In the genomic region with DNA sequence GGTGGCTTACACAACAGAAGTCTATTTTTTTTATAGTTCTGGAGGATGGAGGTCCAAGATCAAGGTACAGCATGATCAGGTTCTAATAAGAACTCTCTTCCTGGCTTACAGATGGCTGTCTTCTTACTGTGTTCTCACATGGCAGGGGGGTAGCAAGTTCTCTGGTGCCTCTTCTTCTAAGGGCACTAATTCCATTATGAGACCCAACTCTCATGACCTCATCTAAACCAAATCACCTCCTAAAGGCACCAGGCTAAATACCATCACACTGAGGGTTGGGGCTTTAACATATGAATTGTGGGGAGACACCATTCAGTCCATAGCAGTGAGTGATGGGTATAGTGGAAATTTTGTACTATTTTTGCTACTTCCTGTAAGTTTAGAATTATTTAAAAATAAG, we compare ENCODE assay signal across 21 cellular contexts.
A peak's percentile ranks its signal among the peaks of the same experiment; 100 is the strongest.
DNase-seq lines count a peak whose midpoint lies in the region; ATAC-seq and TF ChIP-seq lines count a peak whose summit lies in the region.
"Had no signal": no experiment of that assay in that cellular context is flagged by ENCODE, and none has a peak within 500 bp of the region (broad histone marks: within the 10 kb centered on the region; RNA-seq: fewer than 3 reads in every experiment).

No MANE protein-coding gene starts in this region.

- ATAC-seq in HG02973 (IDR thresholded peaks at IDR 0.05; ENCODE audit: unreplicated experiment) = no peak
- ATAC-seq in mucosa of descending colon = no peak
- ATAC-seq in HG03378 (IDR thresholded peaks at IDR 0.05; ENCODE audit: unreplicated experiment) = no peak
- ATAC-seq: GM23338 had no signal

- H3K9me3 ChIP-seq in ascending aorta (no peaks in the 10 kb centered on the region), skeletal muscle satellite cell (replicated peaks; ENCODE audit: low read length) (no peaks in the 10 kb centered on the region), mucosa of descending colon (no peaks in the 10 kb centered on the region)
- H3K9me3 ChIP-seq: A549, BE2C, HAP-1, SJSA1 had no signal

- DNase-seq in HFFc6 (no peak), ascending aorta (ENCODE audit: low spot score in 2 of 2) (no peak), lung microvascular endothelial cell (ENCODE audit: low read depth in 2 of 2) (peak; percentile 27 to 74), mucosa of descending colon (no peak), COLO829 (ENCODE audit: low spot score) (no peak)
- DNase-seq: DMS79, Karpas-422, NCI-H1417, NCI-H1694 treated with DMSO at 0.1 percent for 48 hours, NCI-H2081 treated with DMSO at 0.1 percent for 48 hours, NCI-H2171 treated with DMSO at 0.1 percent for 48 hours, NCI-H526 had no signal

- H3K4me1 Mint-ChIP-seq in HFFc6 (ENCODE audit: low read depth) = peaks cover 48% of the 10 kb centered on the region

- peaks cover 2% of the 10 kb centered on the region; the same call in 1 of the 2 replicates for H3K27me3 Mint-ChIP-seq in HFFc6 (ENCODE audit: insufficient read depth)
- H3K27me3 Mint-ChIP-seq: IgD-negative memory B cell had no signal

- H3K27me3 ChIP-seq in ascending aorta (no peaks in the 10 kb centered on the region), skeletal muscle satellite cell (ENCODE audit: control insufficient read depth, insufficient read depth, low read length) (no peaks in the 10 kb centered on the region)
- H3K27me3 ChIP-seq: BE2C, SJSA1 had no signal

- no peak overlapping the region for H3K4me3 Mint-ChIP-seq in HFFc6
- H3K4me3 Mint-ChIP-seq: GM23338, IgD-negative memory B cell had no signal

- H3K27ac ChIP-seq in ascending aorta = peak overlapping the region; percentile 84 to 87
- H3K27ac ChIP-seq: SJSA1 had no signal

- H3K36me3 Mint-ChIP-seq in HFFc6 (ENCODE audit: low read depth) = no peaks in the 10 kb centered on the region
- H3K36me3 Mint-ChIP-seq: IgD-negative memory B cell had no signal

- H3K4me1 ChIP-seq in ascending aorta (peaks cover 4 to 28% of the 10 kb centered on the region in 2 donors), skeletal muscle satellite cell (ENCODE audit: control insufficient read depth, insufficient read depth, low read length) (peaks cover 33% of the 10 kb centered on the region), mucosa of descending colon (ENCODE audit: low read depth) (peaks cover 4% of the 10 kb centered on the region)

- H3K9me3 Mint-ChIP-seq in HFFc6 = no peaks in the 10 kb centered on the region
- H3K9me3 Mint-ChIP-seq: GM23338, IgD-negative memory B cell had no signal

- no peak for TF ChIP-seq CTCF in HFFc6 (IDR thresholded peaks at IDR 0.05)
- no peak for TF ChIP-seq CTCF in ascending aorta (IDR thresholded peaks at IDR 0.05)
- TF ChIP-seq CTCF in mucosa of descending colon (IDR thresholded peaks at IDR 0.05) = no peak

- peak overlapping the region; percentile 78 for H3K27ac Mint-ChIP-seq in HFFc6
- H3K27ac Mint-ChIP-seq: GM23338, IgD-negative memory B cell had no signal

- no peaks in the 10 kb centered on the region for H3K36me3 ChIP-seq in ascending aorta
- H3K36me3 ChIP-seq in skeletal muscle satellite cell (ENCODE audit: insufficient read depth, low read length) = no peaks in the 10 kb centered on the region
- no peaks in the 10 kb centered on the region for H3K36me3 ChIP-seq in mucosa of descending colon (ENCODE audit: low read depth)
- H3K36me3 ChIP-seq: BE2C, HAP-1, SJSA1 had no signal

- peak overlapping the region; percentile 31 for H3K4me2 ChIP-seq in skeletal muscle satellite cell (ENCODE audit: low read length)
- H3K4me2 ChIP-seq: A549, GM23338 had no signal

- H3K4me3 ChIP-seq in ascending aorta (no peak overlapping the region), skeletal muscle satellite cell (ENCODE audit: low read length) (no peak overlapping the region), mucosa of descending colon (no peak overlapping the region)
- H3K4me3 ChIP-seq: A549, GM23338, HAP-1, SJSA1 had no signal

- intact Hi-C loops in ascending aorta (cut with DNase I) = no loop called here
- intact Hi-C loops in mucosa of descending colon (cut with DNase I, micrococcal nuclease) = no loop called here

- H3K9ac ChIP-seq in skeletal muscle satellite cell (ENCODE audit: low read depth, low read length) = no peak overlapping the region

Comparison
In these comparisons a context has a peak if more than half of its experiments do, and no peak if none do; other contexts are left out.
1. DNase-seq: peak in lung microvascular endothelial cell (2 of 2); none in HFFc6 (single experiment), ascending aorta (0 of 2), mucosa of descending colon (0 of 3) and COLO829 (single experiment).